1 cellular context compared by ENCODE assay signal in the genomic region with DNA sequence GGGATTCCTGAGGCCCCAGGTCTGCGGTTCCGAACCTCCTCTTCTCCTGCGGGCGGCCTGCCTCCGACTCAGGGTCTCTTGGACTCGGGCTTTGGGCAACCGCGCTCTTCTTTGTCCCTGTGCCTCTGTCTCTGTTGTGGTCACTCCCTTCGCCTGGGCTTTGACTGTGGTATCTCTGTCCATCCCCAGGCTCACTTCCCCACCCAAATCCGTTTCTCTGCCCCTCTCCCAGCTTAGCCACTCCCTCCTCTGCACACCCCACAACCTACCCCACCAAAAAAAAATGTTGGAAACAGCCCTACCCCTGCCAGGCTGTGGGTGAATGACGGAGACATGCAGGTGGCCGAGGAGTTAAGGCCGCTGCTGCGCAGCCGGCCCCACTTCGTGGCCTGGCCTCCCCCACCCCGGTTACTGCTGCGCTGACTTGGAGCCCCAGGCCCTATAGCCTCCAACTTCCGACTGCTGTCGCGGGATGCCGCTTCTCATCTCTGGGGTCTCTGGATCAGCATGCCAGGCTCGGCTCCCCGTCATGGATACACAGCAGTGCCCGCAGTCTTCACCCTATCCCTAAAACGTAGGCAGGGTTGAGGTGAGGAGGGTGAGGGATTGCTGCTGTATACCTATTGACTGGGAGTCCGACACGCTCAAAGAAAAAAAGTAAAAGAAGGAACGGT.
TF ChIP-seq lines count a peak whose summit lies in the region.

No MANE protein-coding gene starts in this region.

TF ChIP-seq in GM23338, 12 proteins besides CTCF, POLR2A, EP300 and RAD21:
- TF ChIP-seq, protein P1, sequence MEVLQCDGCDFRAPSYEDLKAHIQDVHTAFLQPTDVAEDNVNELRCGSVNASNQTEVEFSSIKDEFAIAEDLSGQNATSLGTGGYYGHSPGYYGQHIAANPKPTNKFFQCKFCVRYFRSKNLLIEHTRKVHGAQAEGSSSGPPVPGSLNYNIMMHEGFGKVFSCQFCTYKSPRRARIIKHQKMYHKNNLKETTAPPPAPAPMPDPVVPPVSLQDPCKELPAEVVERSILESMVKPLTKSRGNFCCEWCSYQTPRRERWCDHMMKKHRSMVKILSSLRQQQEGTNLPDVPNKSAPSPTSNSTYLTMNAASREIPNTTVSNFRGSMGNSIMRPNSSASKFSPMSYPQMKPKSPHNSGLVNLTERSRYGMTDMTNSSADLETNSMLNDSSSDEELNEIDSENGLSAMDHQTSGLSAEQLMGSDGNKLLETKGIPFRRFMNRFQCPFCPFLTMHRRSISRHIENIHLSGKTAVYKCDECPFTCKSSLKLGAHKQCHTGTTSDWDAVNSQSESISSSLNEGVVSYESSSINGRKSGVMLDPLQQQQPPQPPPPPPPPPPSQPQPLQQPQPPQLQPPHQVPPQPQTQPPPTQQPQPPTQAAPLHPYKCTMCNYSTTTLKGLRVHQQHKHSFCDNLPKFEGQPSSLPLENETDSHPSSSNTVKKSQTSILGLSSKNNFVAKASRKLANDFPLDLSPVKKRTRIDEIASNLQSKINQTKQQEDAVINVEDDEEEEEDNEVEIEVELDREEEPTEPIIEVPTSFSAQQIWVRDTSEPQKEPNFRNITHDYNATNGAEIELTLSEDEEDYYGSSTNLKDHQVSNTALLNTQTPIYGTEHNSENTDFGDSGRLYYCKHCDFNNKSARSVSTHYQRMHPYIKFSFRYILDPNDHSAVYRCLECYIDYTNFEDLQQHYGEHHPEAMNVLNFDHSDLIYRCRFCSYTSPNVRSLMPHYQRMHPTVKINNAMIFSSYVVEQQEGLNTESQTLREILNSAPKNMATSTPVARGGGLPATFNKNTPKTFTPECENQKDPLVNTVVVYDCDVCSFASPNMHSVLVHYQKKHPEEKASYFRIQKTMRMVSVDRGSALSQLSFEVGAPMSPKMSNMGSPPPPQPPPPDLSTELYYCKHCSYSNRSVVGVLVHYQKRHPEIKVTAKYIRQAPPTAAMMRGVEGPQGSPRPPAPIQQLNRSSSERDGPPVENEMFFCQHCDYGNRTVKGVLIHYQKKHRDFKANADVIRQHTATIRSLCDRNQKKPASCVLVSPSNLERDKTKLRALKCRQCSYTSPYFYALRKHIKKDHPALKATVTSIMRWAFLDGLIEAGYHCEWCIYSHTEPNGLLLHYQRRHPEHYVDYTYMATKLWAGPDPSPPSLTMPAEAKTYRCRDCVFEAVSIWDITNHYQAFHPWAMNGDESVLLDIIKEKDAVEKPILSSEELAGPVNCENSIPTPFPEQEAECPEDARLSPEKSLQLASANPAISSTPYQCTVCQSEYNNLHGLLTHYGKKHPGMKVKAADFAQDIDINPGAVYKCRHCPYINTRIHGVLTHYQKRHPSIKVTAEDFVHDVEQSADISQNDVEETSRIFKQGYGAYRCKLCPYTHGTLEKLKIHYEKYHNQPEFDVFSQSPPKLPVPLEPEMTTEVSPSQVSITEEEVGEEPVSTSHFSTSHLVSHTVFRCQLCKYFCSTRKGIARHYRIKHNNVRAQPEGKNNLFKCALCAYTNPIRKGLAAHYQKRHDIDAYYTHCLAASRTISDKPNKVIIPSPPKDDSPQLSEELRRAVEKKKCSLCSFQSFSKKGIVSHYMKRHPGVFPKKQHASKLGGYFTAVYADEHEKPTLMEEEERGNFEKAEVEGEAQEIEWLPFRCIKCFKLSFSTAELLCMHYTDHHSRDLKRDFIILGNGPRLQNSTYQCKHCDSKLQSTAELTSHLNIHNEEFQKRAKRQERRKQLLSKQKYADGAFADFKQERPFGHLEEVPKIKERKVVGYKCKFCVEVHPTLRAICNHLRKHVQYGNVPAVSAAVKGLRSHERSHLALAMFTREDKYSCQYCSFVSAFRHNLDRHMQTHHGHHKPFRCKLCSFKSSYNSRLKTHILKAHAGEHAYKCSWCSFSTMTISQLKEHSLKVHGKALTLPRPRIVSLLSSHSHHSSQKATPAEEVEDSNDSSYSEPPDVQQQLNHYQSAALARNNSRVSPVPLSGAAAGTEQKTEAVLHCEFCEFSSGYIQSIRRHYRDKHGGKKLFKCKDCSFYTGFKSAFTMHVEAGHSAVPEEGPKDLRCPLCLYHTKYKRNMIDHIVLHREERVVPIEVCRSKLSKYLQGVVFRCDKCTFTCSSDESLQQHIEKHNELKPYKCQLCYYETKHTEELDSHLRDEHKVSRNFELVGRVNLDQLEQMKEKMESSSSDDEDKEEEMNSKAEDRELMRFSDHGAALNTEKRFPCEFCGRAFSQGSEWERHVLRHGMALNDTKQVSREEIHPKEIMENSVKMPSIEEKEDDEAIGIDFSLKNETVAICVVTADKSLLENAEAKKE (CRISPR knock-in tag; IDR thresholded peaks at IDR 0.05), result no peak
- no peak for TF ChIP-seq ZNF331 (CRISPR knock-in tag; IDR thresholded peaks at IDR 0.05; ENCODE audit: low read depth)
- TF ChIP-seq EZH2phosphoT487 (IDR thresholded peaks at IDR 0.05; ENCODE audit: unreplicated experiment), result no peak
- peak; percentile 94 for TF ChIP-seq EZH2 (IDR thresholded peaks at IDR 0.05; ENCODE audit: low read depth, unreplicated experiment)
